26 cellular contexts compared by ENCODE assay signal in genomic region chrX:83260288-83260687, GRCh38.
"Had no signal": no experiment of that assay in that cellular context is flagged by ENCODE, and none has a peak within 500 bp of the region (broad histone marks: within the 10 kb centered on the region; RNA-seq: fewer than 3 reads in every experiment).

No MANE protein-coding gene starts in this region.

- H3K4me2 ChIP-seq: hepatocyte had no signal

- FAIRE-seq: endothelial cell of umbilical vein, pancreas, small intestine, TTC549 had no signal

- H3K27ac ChIP-seq: adrenal gland, coronary artery, gastroesophageal sphincter, hepatocyte, pancreas, psoas muscle, sigmoid colon, thoracic aorta, vagina, VCaP had no signal

- DNase-seq: activated CD4-positive, alpha-beta memory T cell treated with anti-CD3 and anti-CD28 coated beads for 36 hours; activated CD4-positive, alpha-beta T cell treated with anti-CD3 and anti-CD28 coated beads, Interleukin-2, amount 10 ng/mL, durations not matched to agents 24 days and 14 days; activated CD4-positive, CD25-positive, alpha-beta regulatory T cell treated with anti-CD3 and anti-CD28 coated beads, Interleukin-2, amount 50 U/mL, for 72 hours; activated CD8-positive, alpha-beta memory T cell treated with anti-CD3 and anti-CD28 coated beads, Interleukin-2, amount 50 U/mL, for 4 hours; activated effector memory CD4-positive, alpha-beta T cell treated with anti-CD3 and anti-CD28 coated beads, Interleukin-2, amount 50 U/mL, for 16 hours; activated naive CD4-positive, alpha-beta T cell treated with anti-CD3 and anti-CD28 coated beads for 36 hours; activated naive CD8-positive, alpha-beta T cell treated with anti-CD3 and anti-CD28 coated beads for 36 hours; activated T-cell treated with anti-CD3 and anti-CD28 coated beads, Interleukin-2, amount 50 U/mL, for 1 hour; adrenal gland; aorta; effector memory CD8-positive, alpha-beta T cell; islet precursor cell; pancreas; psoas muscle; sigmoid colon; small intestine; stimulated activated CD4-positive, alpha-beta T cell treated with anti-CD3 and anti-CD28 coated beads, Interleukin-4, amount 100 ng/mL, for 24 hours; T-helper 9 cell had no signal

- H3K9me3 ChIP-seq: adrenal gland, pancreas, psoas muscle, sigmoid colon, thoracic aorta, vagina had no signal

- H3K4me3 ChIP-seq: adrenal gland, coronary artery, gastroesophageal sphincter, hepatocyte, pancreas, psoas muscle, sigmoid colon, thoracic aorta, vagina had no signal

- H3K79me2 ChIP-seq: hepatocyte had no signal

- H3K27me3 ChIP-seq: gastroesophageal sphincter, hepatocyte, pancreas, sigmoid colon, vagina had no signal

- H3K4me1 ChIP-seq: adrenal gland, gastroesophageal sphincter, pancreas, psoas muscle, sigmoid colon, vagina had no signal

- H2AFZ ChIP-seq: hepatocyte had no signal

- H3K36me3 ChIP-seq: adrenal gland, gastroesophageal sphincter, pancreas, sigmoid colon, thoracic aorta, vagina had no signal
